28 cellular contexts compared by ENCODE assay signal in the genomic region with DNA sequence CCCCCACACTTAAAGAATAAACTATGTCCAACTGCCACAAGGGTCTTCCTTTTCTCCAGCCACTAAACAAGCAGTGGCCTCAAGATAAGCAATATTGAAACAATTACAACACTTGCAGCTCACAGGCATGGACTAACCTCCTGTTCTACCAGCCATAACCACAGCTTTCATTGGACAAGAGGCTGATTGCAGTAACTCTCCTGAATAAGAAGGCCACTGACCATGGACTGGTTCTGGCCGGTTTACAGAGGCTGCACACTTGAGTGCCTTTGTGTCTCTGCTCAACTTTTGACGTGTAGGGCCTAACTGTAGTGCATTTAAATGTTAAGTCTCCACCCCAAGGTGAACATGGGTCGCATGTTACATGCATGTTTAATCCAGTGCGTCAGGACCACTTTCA.
"Had no signal": no experiment of that assay in that cellular context is flagged by ENCODE, and none has a peak within 500 bp of the region (broad histone marks: within the 10 kb centered on the region; RNA-seq: fewer than 3 reads in every experiment).

No MANE protein-coding gene starts in this region.

- DNase-seq: dermis blood vessel endothelial cell; effector memory CD4-positive, alpha-beta T cell; foreskin keratinocyte; heart left ventricle; hippocampal formation; islet precursor cell; kidney glomerular epithelial cell; left ventricle myocardium superior; lower lobe of right lung; naive thymus-derived CD8-positive, alpha-beta T cell; nephron progenitor cell; nucleus accumbens; ovary; posterior cingulate gyrus; stimulated activated CD4-positive, alpha-beta T cell treated with anti-CD3 and anti-CD28 coated beads, Interleukin-12 subunit alpha, Interleukin-12 subunit beta, amount 100 ng/mL, for 4 hours; stimulated activated CD4-positive, alpha-beta T cell treated with anti-CD3 and anti-CD28 coated beads, Interleukin-1b, Interleukin-23, amount 100 ng/mL, for 48 hours; stimulated activated CD4-positive, alpha-beta T cell treated with anti-CD3 and anti-CD28 coated beads, Interleukin-4, amount 100 ng/mL, for 1 hour; stimulated activated CD8-positive, alpha-beta memory T cell treated with anti-CD3 and anti-CD28 coated beads, Interleukin-4, amount 100 ng/mL, for 48 hours; stimulated activated naive CD4-positive, alpha-beta T cell; stimulated activated naive CD8-positive, alpha-beta T cell treated with anti-CD3 and anti-CD28 coated beads, Interleukin-15, amount 100 ng/mL, for 72 hours; trophoblast cell had no signal

- H3K27me3 Mint-ChIP-seq: stimulated activated naive CD8-positive, alpha-beta T cell treated with anti-CD3 and anti-CD28 coated beads, Interleukin-15, amount 100 ng/mL, for 72 hours had no signal

- H3K4me3 ChIP-seq: esophagus muscularis mucosa, gastroesophageal sphincter, heart left ventricle, lower lobe of right lung, ovary, smooth muscle cell, suprapubic skin had no signal

- H3K27me3 ChIP-seq: esophagus muscularis mucosa, gastroesophageal sphincter, heart left ventricle, ovary, suprapubic skin had no signal

- H3K36me3 ChIP-seq: esophagus muscularis mucosa, gastroesophageal sphincter, heart left ventricle, lower lobe of right lung, ovary, suprapubic skin had no signal

- H3K4me1 ChIP-seq: gastroesophageal sphincter, lower lobe of right lung had no signal

- ATAC-seq: foreskin keratinocyte; gastroesophageal sphincter; heart left ventricle; left ventricle myocardium superior; lower lobe of right lung; naive thymus-derived CD8-positive, alpha-beta T cell; sciatic nerve; stimulated activated naive CD8-positive, alpha-beta T cell treated with anti-CD3 and anti-CD28 coated beads, Interleukin-15, amount 100 ng/mL, for 72 hours had no signal

- H3K4me3 Mint-ChIP-seq: naive thymus-derived CD8-positive, alpha-beta T cell; nephron progenitor cell; stimulated activated naive CD8-positive, alpha-beta T cell treated with anti-CD3 and anti-CD28 coated beads, Interleukin-15, amount 100 ng/mL, for 72 hours had no signal

- H3K9me3 Mint-ChIP-seq: naive thymus-derived CD8-positive, alpha-beta T cell had no signal

- H3K4me2 ChIP-seq: smooth muscle cell had no signal

- H3K27ac Mint-ChIP-seq: naive thymus-derived CD8-positive, alpha-beta T cell; nephron progenitor cell; stimulated activated naive CD8-positive, alpha-beta T cell treated with anti-CD3 and anti-CD28 coated beads, Interleukin-15, amount 100 ng/mL, for 72 hours had no signal

- FAIRE-seq: colon, endothelial cell of umbilical vein had no signal

- H3K9me3 ChIP-seq: esophagus muscularis mucosa, gastroesophageal sphincter, heart left ventricle, lower lobe of right lung, ovary, suprapubic skin had no signal

- H3K27ac ChIP-seq: esophagus muscularis mucosa, foreskin keratinocyte, gastroesophageal sphincter, heart left ventricle, lower lobe of right lung, ovary, suprapubic skin had no signal

- H3K36me3 Mint-ChIP-seq: naive thymus-derived CD8-positive, alpha-beta T cell had no signal
